In genomic region chr17:59746849-59747445, GRCh38 we compare ENCODE assay signal across 8 cellular contexts. TPM values are rescaled to one million over a fixed set of nuclear protein-coding genes. Genes with fewer than 3 reads are reported as not detected.
A peak's percentile ranks its signal among the peaks of the same experiment; 100 is the strongest.
DNase-seq lines count a peak whose midpoint lies in the region; ATAC-seq and TF ChIP-seq lines count a peak whose summit lies in the region.

No MANE protein-coding gene starts in this region.

- intact Hi-C loops in Calu3 (cut with micrococcal nuclease; ENCODE audit: unreplicated experiment) = no loop called here

- peaks cover 4% of the 10 kb centered on the region for H3K9me3 Mint-ChIP-seq in Calu3 (ENCODE audit: low read depth, unreplicated experiment)

- ATAC-seq in GM18870 (IDR thresholded peaks at IDR 0.05; ENCODE audit: unreplicated experiment) = no peak

- TF ChIP-seq CTCF in Calu3 (IDR thresholded peaks at IDR 0.05; ENCODE audit: unreplicated experiment) (peak; percentile 45), RWPE1 (conservative IDR thresholded peaks at IDR 0.05; ENCODE audit: low read depth) (peak; percentile 82), neutrophil (IDR thresholded peaks at IDR 0.05) (no peak)

- H3K27me3 Mint-ChIP-seq in Calu3 (ENCODE audit: unreplicated experiment) = no peaks in the 10 kb centered on the region

- H3K4me3 ChIP-seq in neutrophil (ENCODE audit: low read depth in 1 of 2, low read length in 1 of 2) = no peak overlapping the region

- H3K9me3 ChIP-seq in neutrophil = no peaks in the 10 kb centered on the region

- CTCF ChIA-PET in Calu3 (lab: Charles Lee) (interaction anchor here (1.2 kb wide), 1 partner anchor 112 kb away, joined by 4 read pairs; no protein-coding TSS in a partner anchor), HEK293T (lab: Yijun Ruan, JAX) (interaction anchor here (0.6 to 0.7 kb wide), 2 partner anchors 9 to 112 kb away, joined by 4 to 6 read pairs; no protein-coding TSS in a partner anchor), RWPE1 (lab: Yijun Ruan, JAX) (interaction anchor here (0.6 to 1.6 kb wide), 5 partner anchors 33 to 316 kb away, joined by 3 to 13 read pairs (median 4); no protein-coding TSS in a partner anchor)

- DNase-seq in Calu3 (no peak), HEK293T (ENCODE audit: extremely low spot score) (peak; percentile 18), RWPE1 (ENCODE audit: low spot score) (peak; percentile 30), erythroblast (lab: John Stamatoyannopoulos, UW) (peak; percentile 56 to 67), C1 segment of cervical spinal cord (lab: John Stamatoyannopoulos, UW) (no peak)
- DNase-seq in stimulated activated CD4-positive, alpha-beta T cell treated with anti-CD3 and anti-CD28 coated beads, Interleukin-2, amount 100 ng/mL, for 24 hours = no peak

- no peaks in the 10 kb centered on the region for H3K27me3 ChIP-seq in neutrophil

- peaks cover 80% of the 10 kb centered on the region for H3K36me3 ChIP-seq in neutrophil

- no peak overlapping the region for H3K27ac Mint-ChIP-seq in Calu3 (ENCODE audit: unreplicated experiment)

- TF ChIP-seq POLR2A in erythroblast (IDR thresholded peaks at IDR 0.05; ENCODE audit: low read length) = no peak

- POLR2A ChIA-PET in HEK293T (lab: Yijun Ruan, JAX) = no interaction called here
- POLR2A ChIA-PET in RWPE1 (lab: Yijun Ruan, JAX; ENCODE audit: low non-redundant PET) = no interaction called here

- no peak overlapping the region for H3K4me3 Mint-ChIP-seq in Calu3 (ENCODE audit: low read depth, unreplicated experiment)

- H3K4me1 ChIP-seq in neutrophil (ENCODE audit: control insufficient read depth in 1 of 2, insufficient read depth in 1 of 2, low read depth in 1 of 2, low read length in 1 of 2) = no peaks in the 10 kb centered on the region

- H3K4me1 Mint-ChIP-seq in Calu3 (ENCODE audit: low read depth, unreplicated experiment) = peaks cover 2% of the 10 kb centered on the region

- no TSS peak for BruUV-seq in Calu3 (replicated peaks; lab: Mats Ljungman, UMichigan)

- no peaks in the 10 kb centered on the region for H3K36me3 Mint-ChIP-seq in Calu3 (ENCODE audit: insufficient read depth, unreplicated experiment)

- H3K27ac ChIP-seq in RWPE1 = peak overlapping the region; percentile 17; the same call in 1 of the 2 replicates
- peak overlapping the region; percentile 32 for H3K27ac ChIP-seq in neutrophil

TF ChIP-seq in HEK293T, 16 proteins besides CTCF, POLR2A, EP300 and RAD21:
- no peak for TF ChIP-seq CTBP1 (IDR thresholded peaks at IDR 0.05; ENCODE audit: borderline replicate concordance)
- no peak for TF ChIP-seq HDGF (IDR thresholded peaks at IDR 0.05; ENCODE audit: borderline replicate concordance)
- no peak for TF ChIP-seq TARDBP (IDR thresholded peaks at IDR 0.05)
- TF ChIP-seq ZNF384 (IDR thresholded peaks at IDR 0.05) = no peak
- TF ChIP-seq FOXM1 (IDR thresholded peaks at IDR 0.05; ENCODE audit: borderline replicate concordance) = no peak

RNA-seq across cellular contexts. Expression of gene VMP1, which starts 39.5 kb away (rescaled TPM):
- 306 and 315 TPM in 2 replicates for total RNA-seq in Calu3 (2022)

RNA-seq across cellular contexts. Expression of gene PTRH2, which starts 39.7 kb away (rescaled TPM):
- total RNA-seq in Calu3 (2022) = 29.8 and 32.3 TPM in 2 replicates

Comparison
In these comparisons a context has a peak if more than half of its experiments do, and no peak if none do; other contexts are left out.
1. DNase-seq: peak in HEK293T (single experiment), RWPE1 (single experiment) and erythroblast (2 of 2); none in Calu3 (single experiment), stimulated activated CD4-positive, alpha-beta T cell treated with anti-CD3 and anti-CD28 coated beads, Interleukin-2, amount 100 ng/mL, for 24 hours (0 of 2) and C1 segment of cervical spinal cord (0 of 14).